8 cellular contexts compared by ENCODE assay signal in the genomic region with DNA sequence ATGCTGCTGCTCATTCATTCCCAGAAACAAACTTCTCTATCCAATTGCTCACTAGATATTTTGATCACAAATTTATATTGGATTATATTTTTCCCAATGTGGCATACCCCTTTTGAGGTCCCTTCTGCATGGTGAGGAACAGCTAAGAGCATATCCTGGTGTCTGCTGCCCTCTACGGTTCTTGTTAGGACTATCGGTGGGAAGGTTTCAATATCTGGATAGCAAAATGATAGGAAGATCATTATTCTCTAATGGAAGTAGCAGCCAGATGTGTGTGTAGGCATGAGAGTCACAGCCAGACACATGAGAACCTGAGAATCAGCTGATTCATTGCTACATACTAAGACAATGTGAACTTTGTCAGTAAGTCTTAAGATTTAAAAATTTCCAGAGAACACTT.
DNase-seq lines count a peak whose midpoint lies in the region; ATAC-seq, FAIRE-seq and TF ChIP-seq lines count a peak whose summit lies in the region.

No MANE protein-coding gene starts in this region.

- H3K9ac ChIP-seq in K562 (ENCODE audit: insufficient read depth in 1 of 2, low read depth in 2 of 2, low read length in 2 of 2) (no peak overlapping the region), mesenchymal stem cell (ENCODE audit: low read length) (no peak overlapping the region)

- no peak overlapping the region for H4K8ac ChIP-seq in mesenchymal stem cell (ENCODE audit: low read length)

- H3K27ac Mint-ChIP-seq in effector memory CD8-positive, alpha-beta T cell, result no peak overlapping the region

- intact Hi-C loops in K562 (cut with micrococcal nuclease) (no loop called here), spleen (cut with DNase I; ENCODE audit: low total_unique reads) (no loop called here)

- H3K4me3 ChIP-seq in K562 (no peak overlapping the region), mesenchymal stem cell (ENCODE audit: insufficient read depth in 1 of 2, low read depth in 1 of 2, low read length in 2 of 2) (no peak overlapping the region), tibial nerve (no peak overlapping the region), spleen (no peak overlapping the region)

- in situ Hi-C loops in K562 (cut with MboI), result no loop called here

- H3K27me3 Mint-ChIP-seq in effector memory CD8-positive, alpha-beta T cell, result no peaks in the 10 kb centered on the region

- DNase-seq in GM10248 (ENCODE audit: extremely low spot score), result no peak
- peak; percentile 46 for DNase-seq in NAMALWA (ENCODE audit: low spot score)
- peak in 2 of 4 experiments; percentile 30 to 41 for DNase-seq in K562 (ENCODE audit: extremely low read depth in 1 of 4, low spot score in 3 of 4)
- DNase-seq in mesenchymal stem cell, result peak; percentile 60
- DNase-seq in effector memory CD8-positive, alpha-beta T cell, result no peak
- no peak for DNase-seq in tibial nerve (ENCODE audit: low spot score in 2 of 2)
- no peak for DNase-seq in spleen

- H4K91ac ChIP-seq in mesenchymal stem cell (ENCODE audit: low read length), result no peak overlapping the region

- TF ChIP-seq RAD21 in K562 (CRISPR knock-in tag; conservative IDR thresholded peaks at IDR 0.05 in 1 of 2, IDR thresholded peaks at IDR 0.05 in 1 of 2), result peak; percentile 66

- CTCF ChIA-PET in GM10248 (lab: Yijun Ruan, JAX) (interaction anchor here (1.5 kb wide), 1 partner anchor 12 kb away, joined by 4 read pairs; no protein-coding TSS in a partner anchor), K562 (lab: Yijun Ruan, JAX; ENCODE audit: low intra/inter-chr PET ratio) (no interaction called here)

- no peaks in the 10 kb centered on the region for H3K79me2 ChIP-seq in K562 (ENCODE audit: control insufficient read depth, insufficient read depth, low read length)

- H2AFZ ChIP-seq in K562 (ENCODE audit: low read depth, low read length) (no peak overlapping the region), mesenchymal stem cell (ENCODE audit: low read depth, low read length) (no peak overlapping the region)

- H2BK5ac ChIP-seq in mesenchymal stem cell (ENCODE audit: low read depth, low read length, poor library complexity, severe bottlenecking), result no peak overlapping the region

- H2BK120ac ChIP-seq in mesenchymal stem cell (ENCODE audit: low read depth, low read length), result no peak overlapping the region

- ATAC-seq in K562 (peak; percentile 33; the same call in 1 of the 3 replicates), HG02884 (IDR thresholded peaks at IDR 0.05; ENCODE audit: unreplicated experiment) (no peak)
- ATAC-seq in effector memory CD8-positive, alpha-beta T cell (replicated peaks), result no peak

- H2BK15ac ChIP-seq in mesenchymal stem cell (ENCODE audit: low read depth, poor library complexity, severe bottlenecking), result no peak overlapping the region

- H3K36me3 ChIP-seq in K562 (ENCODE audit: control insufficient read depth, insufficient read depth, low read length), result no peaks in the 10 kb centered on the region
- no peaks in the 10 kb centered on the region for H3K36me3 ChIP-seq in mesenchymal stem cell (ENCODE audit: control insufficient read depth in 1 of 2, insufficient read depth in 2 of 2, low read depth in 1 of 2, low read length in 2 of 2)
- no peaks in the 10 kb centered on the region for H3K36me3 ChIP-seq in tibial nerve
- H3K36me3 ChIP-seq in spleen, result no peaks in the 10 kb centered on the region

- H3K9me1 ChIP-seq in K562 (ENCODE audit: control insufficient read depth, insufficient read depth, low read length), result no peaks in the 10 kb centered on the region

- WGBS in K562 (ENCODE audit: insufficient coverage, low coverage, missing lambda C conversion rate), result 2% methylated on average over 2 of the region's 2 CpGs
- 78% methylated on average over 2 of the region's 2 CpGs for WGBS in mesenchymal stem cell
- WGBS in tibial nerve, 2 donors, result 51 to 52% methylated on average over 2 of the region's 2 CpGs
- 40 to 63% (median 50%) methylated on average over 2 of the region's 2 CpGs for WGBS in spleen, 5 donors

- TF ChIP-seq EP300 in K562 (IDR thresholded peaks at IDR 0.05; ENCODE audit: low read length) (no peak), tibial nerve (IDR thresholded peaks at IDR 0.05) (no peak)

- no peak overlapping the region for H3K14ac ChIP-seq in mesenchymal stem cell (ENCODE audit: low read length in 2 of 2)

- no peaks in the 10 kb centered on the region for H3K79me1 ChIP-seq in mesenchymal stem cell (replicated peaks; ENCODE audit: low read length, poor library complexity, severe bottlenecking)

- H3K27me3 ChIP-seq in K562 (ENCODE audit: control insufficient read depth in 2 of 2, insufficient read depth in 2 of 2, low read length in 2 of 2), result no peaks in the 10 kb centered on the region
- H3K27me3 ChIP-seq in mesenchymal stem cell (ENCODE audit: control insufficient read depth in 1 of 2, insufficient read depth in 1 of 2, low read length in 2 of 2), result no peaks in the 10 kb centered on the region
- no peaks in the 10 kb centered on the region for H3K27me3 ChIP-seq in tibial nerve
- H3K27me3 ChIP-seq in spleen (replicated peaks in 1 of 7), result no peaks in the 10 kb centered on the region

- no peak overlapping the region for H3K23ac ChIP-seq in mesenchymal stem cell (ENCODE audit: low read length in 2 of 2)

- H3K27ac ChIP-seq in K562 (ENCODE audit: extremely low read depth, low read depth, low read length) (no peak overlapping the region), mesenchymal stem cell (ENCODE audit: low read length, poor library complexity, severe bottlenecking) (no peak overlapping the region), tibial nerve (no peak overlapping the region), spleen (no peak overlapping the region)

- no peak overlapping the region for H2BK12ac ChIP-seq in mesenchymal stem cell (ENCODE audit: low read length in 2 of 2)

- no peaks in the 10 kb centered on the region for H4K20me1 ChIP-seq in K562 (replicated peaks; ENCODE audit: control insufficient read depth, insufficient read depth, low read length)

- BruUV-seq in K562 (replicated peaks; lab: Mats Ljungman, UMichigan), result no TSS peak

- H3K4me2 ChIP-seq in K562 (ENCODE audit: insufficient read depth, low read length), result no peak overlapping the region
- H3K4me2 ChIP-seq in mesenchymal stem cell (ENCODE audit: low read length, poor library complexity, severe bottlenecking), result no peak overlapping the region

- H3K4me3 Mint-ChIP-seq in effector memory CD8-positive, alpha-beta T cell, result no peak overlapping the region

- TF ChIP-seq CTCF in GM10248 (IDR thresholded peaks at IDR 0.05; ENCODE audit: control extremely low read depth, extremely low read depth, low read depth, missing control alignments) (peak; percentile 23), K562 (IDR thresholded peaks at IDR 0.05 in 2 of 3, conservative IDR thresholded peaks at IDR 0.05 in 1 of 3; ENCODE audit: insufficient read depth in 2 of 3, low read depth in 1 of 3, low read length in 3 of 3) (peak in 2 of 3 experiments; percentile 50; a peak in 4 of 6 replicates), tibial nerve (IDR thresholded peaks at IDR 0.05) (no peak), spleen (IDR thresholded peaks at IDR 0.05 in 8 of 11, conservative IDR thresholded peaks at IDR 0.05 in 3 of 11) (no peak)

- peaks cover 11% of the 10 kb centered on the region in 2 donors for H3K9me3 Mint-ChIP-seq in effector memory CD8-positive, alpha-beta T cell

- H3K9me3 ChIP-seq in K562 (replicated peaks; ENCODE audit: control insufficient read depth, insufficient read depth, low read depth, low read length) (no peaks in the 10 kb centered on the region; the same call in 1 of the 2 replicates), mesenchymal stem cell (ENCODE audit: control insufficient read depth, low read length) (no peaks in the 10 kb centered on the region), tibial nerve (no peaks in the 10 kb centered on the region), spleen (peaks cover 0 to under 1% (median 0%) of the 10 kb centered on the region in 8 donors)

- H3K36me3 Mint-ChIP-seq in effector memory CD8-positive, alpha-beta T cell (ENCODE audit: insufficient read depth), result no peaks in the 10 kb centered on the region

- no peak overlapping the region for H3K4ac ChIP-seq in mesenchymal stem cell (ENCODE audit: low read depth in 1 of 2, low read length in 2 of 2)

- H3K18ac ChIP-seq in mesenchymal stem cell (ENCODE audit: low read depth in 1 of 2, low read length in 2 of 2), result no peak overlapping the region

- TF ChIP-seq POLR2A in K562 (conservative IDR thresholded peaks at IDR 0.05) (no peak), tibial nerve (IDR thresholded peaks at IDR 0.05) (no peak), spleen (IDR thresholded peaks at IDR 0.05) (no peak)

- no peak for FAIRE-seq in K562 (lab: Jason Lieb, UNC)

- H2AK5ac ChIP-seq in mesenchymal stem cell (ENCODE audit: low read length, severe bottlenecking), result no peak overlapping the region

- H3K4me1 Mint-ChIP-seq in effector memory CD8-positive, alpha-beta T cell (ENCODE audit: low read depth in 2 of 2), result no peaks in the 10 kb centered on the region

- no peaks in the 10 kb centered on the region for H3K4me1 ChIP-seq in K562 (replicated peaks in 1 of 2; ENCODE audit: control insufficient read depth in 2 of 2, insufficient read depth in 2 of 2, low read length in 2 of 2)
- H3K4me1 ChIP-seq in mesenchymal stem cell (ENCODE audit: control insufficient read depth, insufficient read depth, low read depth, low read length), result no peaks in the 10 kb centered on the region
- H3K4me1 ChIP-seq in tibial nerve, result no peaks in the 10 kb centered on the region
- no peaks in the 10 kb centered on the region for H3K4me1 ChIP-seq in spleen

- POLR2A ChIA-PET in GM10248 (lab: Yijun Ruan, JAX) (no interaction called here), K562 (lab: Yijun Ruan, JAX) (interaction anchor here (1.4 kb wide), 1 partner anchor 10 kb away, joined by 3 read pairs; no protein-coding TSS in a partner anchor)

TF ChIP-seq in K562, 482 proteins besides CTCF, POLR2A, EP300 and RAD21 (continues in another document):
- peak; percentile 53; the same call in 1 of the 2 replicates for TF ChIP-seq STAG1 (CRISPR knock-in tag; IDR thresholded peaks at IDR 0.05; ENCODE audit: borderline replicate concordance)
- TF ChIP-seq CBX8 (IDR thresholded peaks at IDR 0.05; ENCODE audit: borderline replicate concordance, extremely low read depth, low read depth, low read length, poor library complexity, severe bottlenecking), result no peak
- TF ChIP-seq ZNF764 (CRISPR knock-in tag; IDR thresholded peaks at IDR 0.05; ENCODE audit: low read depth), result 0 out of 2 replicates have a peak, but pooled peaks have one; percentile 38
- TF ChIP-seq, protein P1, sequence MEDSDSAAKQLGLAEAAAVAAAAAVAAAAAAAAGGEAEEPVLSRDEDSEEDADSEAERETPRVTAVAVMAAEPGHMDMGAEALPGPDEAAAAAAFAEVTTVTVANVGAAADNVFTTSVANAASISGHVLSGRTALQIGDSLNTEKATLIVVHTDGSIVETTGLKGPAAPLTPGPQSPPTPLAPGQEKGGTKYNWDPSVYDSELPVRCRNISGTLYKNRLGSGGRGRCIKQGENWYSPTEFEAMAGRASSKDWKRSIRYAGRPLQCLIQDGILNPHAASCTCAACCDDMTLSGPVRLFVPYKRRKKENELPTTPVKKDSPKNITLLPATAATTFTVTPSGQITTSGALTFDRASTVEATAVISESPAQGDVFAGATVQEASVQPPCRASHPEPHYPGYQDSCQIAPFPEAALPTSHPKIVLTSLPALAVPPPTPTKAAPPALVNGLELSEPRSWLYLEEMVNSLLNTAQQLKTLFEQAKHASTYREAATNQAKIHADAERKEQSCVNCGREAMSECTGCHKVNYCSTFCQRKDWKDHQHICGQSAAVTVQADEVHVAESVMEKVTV (CRISPR knock-in tag; IDR thresholded peaks at IDR 0.05), result peak; percentile 36; the same call in 1 of the 2 replicates

Comparison
In these comparisons a context has a peak if more than half of its experiments do, and no peak if none do; other contexts are left out.
1. DNase-seq: peak in NAMALWA (single experiment) and mesenchymal stem cell (single experiment); none in GM10248 (single experiment), effector memory CD8-positive, alpha-beta T cell (0 of 3), tibial nerve (0 of 2) and spleen (single experiment).
2. CTCF ChIP-seq: peak in GM10248 (single experiment) and K562 (2 of 3); none in tibial nerve (0 of 5) and spleen (0 of 11).